In genomic region chr5:172713113-172713808, GRCh38 we compare ENCODE assay signal across 8 cellular contexts. TPM values are rescaled to one million over a fixed set of nuclear protein-coding genes. Genes with fewer than 3 reads are reported as not detected.
DNase-seq lines count a peak whose midpoint lies in the region; ATAC-seq and TF ChIP-seq lines count a peak whose summit lies in the region.

No MANE protein-coding gene starts in this region.

- peak; percentile 97 for TF ChIP-seq CTCF in smooth muscle cell (IDR thresholded peaks at IDR 0.05; ENCODE audit: borderline replicate concordance, insufficient read depth, poor library complexity, severe bottlenecking)

- H4K20me1 ChIP-seq in smooth muscle cell (ENCODE audit: low read depth): no peaks in the 10 kb centered on the region

- H3K36me3 ChIP-seq in SJCRH30: no peaks in the 10 kb centered on the region
- no peaks in the 10 kb centered on the region for H3K36me3 ChIP-seq in smooth muscle cell (ENCODE audit: low read depth)

- H3K79me2 ChIP-seq in smooth muscle cell (ENCODE audit: low read depth): no peaks in the 10 kb centered on the region

- H3F3A ChIP-seq in smooth muscle cell (ENCODE audit: low read depth): no peaks in the 10 kb centered on the region

- no peak overlapping the region for H2AFZ ChIP-seq in smooth muscle cell (ENCODE audit: low read depth)

- intact Hi-C loops in Right ventricle myocardium superior (cut with DNase I): loop anchor here (2.0 to 10.0 kb wide), 2 partner anchors 122 to 220 kb away; partner anchors contain the start of gene ERGIC1

- in situ Hi-C loops in ACHN (cut with HindIII; ENCODE audit: low pct_ligation_motif_present, low pct_unique_long_range_greater_than_20kb, low sequenced_read_pairs): no loop called here

- peak overlapping the region; percentile 59 for H3K4me2 ChIP-seq in smooth muscle cell

- H3K4me3 ChIP-seq in SJCRH30 (no peak overlapping the region), smooth muscle cell (no peak overlapping the region)

- peak; percentile 53 for ATAC-seq in Right ventricle myocardium superior (ENCODE audit: poor library complexity)

- no peak overlapping the region for H3K27ac ChIP-seq in SJCRH30
- H3K27ac ChIP-seq in smooth muscle cell (ENCODE audit: low read depth): no peak overlapping the region

- H3K27me3 ChIP-seq in SJCRH30 (no peaks in the 10 kb centered on the region), smooth muscle cell (ENCODE audit: low read depth) (no peaks in the 10 kb centered on the region)

- WGBS in smooth muscle cell (ENCODE audit: low lambda C conversion rate): 9% methylated on average over 15 of the region's 15 CpGs

- H3K4me1 ChIP-seq in SJCRH30 (peaks cover 20% of the 10 kb centered on the region), smooth muscle cell (ENCODE audit: low read depth) (no peaks in the 10 kb centered on the region)

- DNase-seq in ACHN (peak; percentile 25), GM19238 (ENCODE audit: insufficient read length, low spot score) (peak; percentile 56), SJCRH30 (peak; percentile 63 to 79), Right ventricle myocardium superior (peak; percentile 77), smooth muscle cell (lab: John Stamatoyannopoulos, UW; ENCODE audit: unreplicated experiment) (peak; percentile 35), DMS79 treated with DMSO at 0.1 percent for 48 hours (lab: John Stamatoyannopoulos, UW) (no peak), middle frontal gyrus (ENCODE audit: extremely low spot score, low spot score) (no peak)
- peak; percentile 68 for DNase-seq in activated gamma-delta T cell treated with anti-CD3 and anti-CD28 coated beads, Interleukin-2, amount 50 U/mL, for 16 hours (ENCODE audit: low read depth)

- H3K9ac ChIP-seq in smooth muscle cell (ENCODE audit: low read depth): no peak overlapping the region

- H3K9me3 ChIP-seq in SJCRH30 (replicated peaks) (no peaks in the 10 kb centered on the region), smooth muscle cell (replicated peaks; ENCODE audit: low read depth) (no peaks in the 10 kb centered on the region)

RNA-seq across cellular contexts. Expression of gene DUSP1, which starts 57.7 kb away (rescaled TPM):
- 18.1 and 19.4 TPM in 2 replicates for total RNA-seq in SJCRH30 (2014; rRNA removed; shearing (Covaris generic))
- total RNA-seq in Right ventricle myocardium superior (122 TPM), smooth muscle cell (751 and 817 TPM in 2 replicates)
- 656 and 995 TPM in 2 replicates for polyA plus RNA-seq in smooth muscle cell

Comparison
In these comparisons a context has a peak if more than half of its experiments do, and no peak if none do; other contexts are left out.
1. DNase-seq: peak in ACHN (single experiment), GM19238 (single experiment), SJCRH30 (2 of 2), activated gamma-delta T cell treated with anti-CD3 and anti-CD28 coated beads, Interleukin-2, amount 50 U/mL, for 16 hours (single experiment), Right ventricle myocardium superior (single experiment) and smooth muscle cell (single experiment); none in DMS79 treated with DMSO at 0.1 percent for 48 hours (single experiment) and middle frontal gyrus (single experiment).